In genomic region chr11:75317446-75318122, GRCh38 we compare ENCODE assay signal across 23 cellular contexts. TPM values are rescaled to one million over a fixed set of nuclear protein-coding genes. Genes with fewer than 3 reads are reported as not detected.
DNase-seq lines count a peak whose midpoint lies in the region; ATAC-seq and TF ChIP-seq lines count a peak whose summit lies in the region.
"Had no signal": no experiment of that assay in that cellular context is flagged by ENCODE, and none has a peak within 500 bp of the region (broad histone marks: within the 10 kb centered on the region; RNA-seq: fewer than 3 reads in every experiment).

No MANE protein-coding gene starts in this region.

- H3K4me2 ChIP-seq in IMR-90 (ENCODE audit: low read depth, low read length): no peak overlapping the region
- H3K4me2 ChIP-seq: hepatocyte had no signal

- no peak overlapping the region for H3K14ac ChIP-seq in IMR-90 (replicated peaks; ENCODE audit: low read depth, low read length)

- no peaks in the 10 kb centered on the region for H4K20me1 ChIP-seq in IMR-90 (ENCODE audit: insufficient read depth, low read length)

- no peak overlapping the region for H2BK5ac ChIP-seq in IMR-90 (ENCODE audit: low read depth, low read length, poor library complexity, severe bottlenecking)

- no peak overlapping the region for H4K5ac ChIP-seq in IMR-90 (ENCODE audit: low read depth, low read length)

- intact Hi-C loops in IMR-90 (cut with micrococcal nuclease) (no loop called here), lower lobe of right lung (cut with DNase I) (no loop called here)

- ATAC-seq in IMR-90 (ENCODE audit: low read depth) (no peak), lower lobe of right lung (no peak), GM18858 (IDR thresholded peaks at IDR 0.05; ENCODE audit: unreplicated experiment) (no peak), GM21447 (IDR thresholded peaks at IDR 0.05; ENCODE audit: unreplicated experiment) (no peak), GM21367 (IDR thresholded peaks at IDR 0.05; ENCODE audit: unreplicated experiment) (no peak)
- ATAC-seq: activated CD4-positive, alpha-beta T cell treated with anti-CD3 and anti-CD28 coated beads for 36 hours; sciatic nerve had no signal

- no peak overlapping the region for H3K23ac ChIP-seq in IMR-90 (ENCODE audit: low read depth, low read length)

- TF ChIP-seq CTCF in IMR-90 (conservative IDR thresholded peaks at IDR 0.05; ENCODE audit: low read depth, low read length) (no peak), lower lobe of right lung (IDR thresholded peaks at IDR 0.05) (no peak)

- H3K4ac ChIP-seq in IMR-90 (ENCODE audit: low read depth, low read length): no peak overlapping the region; the same call in 1 of the 2 replicates

- peak overlapping the region; percentile 45 for H2AK9ac ChIP-seq in IMR-90 (replicated peaks; ENCODE audit: low read depth, low read length, poor library complexity)

- no peak overlapping the region for H3K56ac ChIP-seq in IMR-90 (ENCODE audit: extremely low read depth, insufficient read depth, low read length)

- no peaks in the 10 kb centered on the region for H3K79me1 ChIP-seq in IMR-90 (ENCODE audit: low read depth in 1 of 2, low read length in 2 of 2)

- no peak overlapping the region for H2AFZ ChIP-seq in IMR-90 (replicated peaks; ENCODE audit: low read length, poor library complexity)
- H2AFZ ChIP-seq: hepatocyte had no signal

- no peak overlapping the region for H4K91ac ChIP-seq in IMR-90 (ENCODE audit: insufficient read depth, low read depth, low read length)

- no peak overlapping the region for H2BK15ac ChIP-seq in IMR-90 (ENCODE audit: low read depth, low read length)

- 0 out of 2 replicates have a peak, but pooled peaks cover 1% of the 10 kb centered on the region for H3K9me3 ChIP-seq in IMR-90 (ENCODE audit: control insufficient read depth, insufficient read depth, low read length)
- H3K9me3 ChIP-seq in lower lobe of right lung: no peaks in the 10 kb centered on the region
- H3K9me3 ChIP-seq in stomach smooth muscle (ENCODE audit: control insufficient read depth in 2 of 2, low read length in 2 of 2): no peaks in the 10 kb centered on the region
- H3K9me3 ChIP-seq: pancreas, testis had no signal

- H2AK5ac ChIP-seq in IMR-90 (ENCODE audit: low read depth, low read length): no peak overlapping the region

- H2BK120ac ChIP-seq in IMR-90 (ENCODE audit: low read depth, low read length): no peak overlapping the region

- no peak for TF ChIP-seq RAD21 in IMR-90 (IDR thresholded peaks at IDR 0.05; ENCODE audit: low read length)

- dilution Hi-C loops in IMR-90 (cut with HindIII; ENCODE audit: low sequenced_read_pairs, unreplicated experiment): no loop called here

- H3K4me1 ChIP-seq in IMR-90 (ENCODE audit: control insufficient read depth, insufficient read depth, low read length) (peaks cover 8% of the 10 kb centered on the region), lower lobe of right lung (peaks cover 89% of the 10 kb centered on the region), stomach smooth muscle (ENCODE audit: control insufficient read depth, insufficient read depth, low read length) (peaks cover 58% of the 10 kb centered on the region)

- in situ Hi-C loops in IMR-90 (cut with MboI; ENCODE audit: low sequenced_read_pairs): no loop called here

- H3K4me3 ChIP-seq in IMR-90 (ENCODE audit: insufficient read depth, low read depth, low read length) (no peak overlapping the region), lower lobe of right lung (no peak overlapping the region), stomach smooth muscle (ENCODE audit: low read length in 2 of 2) (no peak overlapping the region)
- H3K4me3 ChIP-seq: hepatocyte, pancreas, testis had no signal

- H3K9me1 ChIP-seq in IMR-90 (ENCODE audit: insufficient read depth, low read length): peaks cover 3% of the 10 kb centered on the region; the same call in 1 of the 2 replicates

- no peaks in the 10 kb centered on the region for H3K27me3 ChIP-seq in IMR-90 (ENCODE audit: control insufficient read depth, insufficient read depth, low read length)
- H3K27me3 ChIP-seq in lower lobe of right lung (ENCODE audit: low read depth): no peaks in the 10 kb centered on the region
- no peaks in the 10 kb centered on the region for H3K27me3 ChIP-seq in stomach smooth muscle (ENCODE audit: control insufficient read depth in 1 of 2, insufficient read depth in 2 of 2, low read length in 2 of 2)
- H3K27me3 ChIP-seq: hepatocyte, pancreas, testis had no signal

- no peak overlapping the region for H4K8ac ChIP-seq in IMR-90 (ENCODE audit: low read depth in 2 of 2, low read length in 2 of 2)

- no peak overlapping the region for H3K18ac ChIP-seq in IMR-90 (ENCODE audit: low read depth, low read length)

- DNase-seq in IMR-90: no peak
- peak; percentile 52 to 74 for DNase-seq in cerebellar nuclear complex (lab: John Stamatoyannopoulos, UW)
- peak; percentile 32 for DNase-seq in lower lobe of right lung
- DNase-seq: activated CD4-positive, alpha-beta T cell treated with anti-CD3 and anti-CD28 coated beads for 36 hours; activated CD8-positive, alpha-beta memory T cell treated with anti-CD3 and anti-CD28 coated beads for 24 hours; activated naive CD4-positive, alpha-beta T cell treated with anti-CD3 and anti-CD28 coated beads for 36 hours; activated T-cell treated with anti-CD3 and anti-CD28 coated beads, Interleukin-2, amount 50 U/mL, for 48 hours; CD4-positive, alpha-beta memory T cell; DMS53; GF-D8; NCI-H187; NCI-H2227 treated with DMSO at 0.1 percent for 48 hours; NCI-H748 treated with DMSO at 0.1 percent for 48 hours; SIG-M5; testis had no signal

- H2BK20ac ChIP-seq in IMR-90 (ENCODE audit: low read depth, low read length): no peak overlapping the region

- POLR2A ChIA-PET in IMR-90 (lab: Charles Lee; ENCODE audit: unreplicated experiment): interaction anchor here (0.6 kb wide), 1 partner anchor 97 kb away, joined by 4 read pairs; no protein-coding TSS in a partner anchor

- 83% methylated on average over 7 of the region's 12 CpGs; no CpG with 5 or more reads in 1 of the 2 experiments for WGBS in IMR-90 (ENCODE audit: extremely low coverage in 2 of 2, insufficient read length in 1 of 2), 2 experiments

- H3K36me3 ChIP-seq in IMR-90 (ENCODE audit: control insufficient read depth, insufficient read depth, low read length) (no peaks in the 10 kb centered on the region), lower lobe of right lung (peaks cover 14% of the 10 kb centered on the region), stomach smooth muscle (ENCODE audit: control insufficient read depth in 2 of 2, insufficient read depth in 2 of 2, low read length in 2 of 2) (peaks cover 0 to 1% of the 10 kb centered on the region in 2 donors)
- H3K36me3 ChIP-seq: pancreas had no signal

- CTCF ChIA-PET in IMR-90 (lab: Yijun Ruan, JAX): no interaction called here

- H3K27ac ChIP-seq in IMR-90 (ENCODE audit: insufficient read depth, low read length) (no peak overlapping the region), lower lobe of right lung (peak overlapping the region; percentile 2), stomach smooth muscle (ENCODE audit: low read length) (peak overlapping the region; percentile 55)
- H3K27ac ChIP-seq: epithelial cell of prostate, testis had no signal

- H3K9ac ChIP-seq in IMR-90 (ENCODE audit: low read depth, low read length): no peak overlapping the region
- peak overlapping the region; percentile 5 to 6 for H3K9ac ChIP-seq in stomach smooth muscle (ENCODE audit: low read length in 2 of 2)

- no TSS peak for BruUV-seq in IMR-90 (replicated peaks; lab: Mats Ljungman, UMichigan)

- no peak for TF ChIP-seq POLR2A in IMR-90 (IDR thresholded peaks at IDR 0.05; ENCODE audit: low read depth, low read length)

TF ChIP-seq in IMR-90, 13 proteins besides CTCF, POLR2A, EP300 and RAD21:
- no peak for TF ChIP-seq SMC3 (IDR thresholded peaks at IDR 0.05; ENCODE audit: low read depth, low read length)
- no peak for TF ChIP-seq MAZ (IDR thresholded peaks at IDR 0.05; ENCODE audit: borderline replicate concordance, low read depth, low read length)
- no peak for TF ChIP-seq ELK1 (IDR thresholded peaks at IDR 0.05; ENCODE audit: borderline replicate concordance, low read depth, low read length)
- no peak for TF ChIP-seq RCOR1 (IDR thresholded peaks at IDR 0.05; ENCODE audit: insufficient replicate concordance, low read length)
- TF ChIP-seq FOS (IDR thresholded peaks at IDR 0.05; ENCODE audit: low read depth, low read length): no peak
- TF ChIP-seq MAFK (IDR thresholded peaks at IDR 0.05; ENCODE audit: low read depth, low read length): no peak
- TF ChIP-seq BHLHE40 (IDR thresholded peaks at IDR 0.05; ENCODE audit: low read depth, low read length): no peak
- no peak for TF ChIP-seq CHD1 (IDR thresholded peaks at IDR 0.05; ENCODE audit: low read depth, low read length)
- TF ChIP-seq CEBPB (IDR thresholded peaks at IDR 0.05; ENCODE audit: low read depth, low read length): no peak
- no peak for TF ChIP-seq RFX5 (IDR thresholded peaks at IDR 0.05; ENCODE audit: low read depth, low read length)
- no peak for TF ChIP-seq NFE2L2 (IDR thresholded peaks at IDR 0.05; ENCODE audit: low read depth, low read length)
- no peak for TF ChIP-seq USF2 (IDR thresholded peaks at IDR 0.05; ENCODE audit: low read depth, low read length)
- no peak for TF ChIP-seq MXI1 (IDR thresholded peaks at IDR 0.05; ENCODE audit: borderline replicate concordance, low read depth, low read length)

RNA-seq across cellular contexts. Expression of gene ARRB1, which starts 33.9 kb away (rescaled TPM):
- total RNA-seq in IMR-90 (2012; rRNA removed) (13.1 and 17.4 TPM in 2 replicates), lower lobe of right lung (187 TPM)
- 11.0 and 11.4 TPM in 2 replicates for polyA plus RNA-seq in IMR-90 (2012; rRNA removed)
- polyA plus RNA-seq in IMR-90 (2012; cell fraction: cytosol; rRNA removed): 11.9 and 16.6 TPM in 2 replicates
- 9.6 and 12.8 TPM in 2 replicates for polyA plus RNA-seq in IMR-90 (2012; cell fraction: nucleus; rRNA removed; ENCODE audit: low replicate concordance)

Comparison
In these comparisons a context has a peak if more than half of its experiments do, and no peak if none do; other contexts are left out.
1. RNA of gene ARRB1, which starts 33.9 kb away (total RNA-seq): 187 TPM in lower lobe of right lung (single experiment); 13.1 to 17.4 TPM in IMR-90; every median in the first group is over 10 times any median in the second.